Comparison of ENCODE assay signal across 15 cellular contexts in the genomic region with DNA sequence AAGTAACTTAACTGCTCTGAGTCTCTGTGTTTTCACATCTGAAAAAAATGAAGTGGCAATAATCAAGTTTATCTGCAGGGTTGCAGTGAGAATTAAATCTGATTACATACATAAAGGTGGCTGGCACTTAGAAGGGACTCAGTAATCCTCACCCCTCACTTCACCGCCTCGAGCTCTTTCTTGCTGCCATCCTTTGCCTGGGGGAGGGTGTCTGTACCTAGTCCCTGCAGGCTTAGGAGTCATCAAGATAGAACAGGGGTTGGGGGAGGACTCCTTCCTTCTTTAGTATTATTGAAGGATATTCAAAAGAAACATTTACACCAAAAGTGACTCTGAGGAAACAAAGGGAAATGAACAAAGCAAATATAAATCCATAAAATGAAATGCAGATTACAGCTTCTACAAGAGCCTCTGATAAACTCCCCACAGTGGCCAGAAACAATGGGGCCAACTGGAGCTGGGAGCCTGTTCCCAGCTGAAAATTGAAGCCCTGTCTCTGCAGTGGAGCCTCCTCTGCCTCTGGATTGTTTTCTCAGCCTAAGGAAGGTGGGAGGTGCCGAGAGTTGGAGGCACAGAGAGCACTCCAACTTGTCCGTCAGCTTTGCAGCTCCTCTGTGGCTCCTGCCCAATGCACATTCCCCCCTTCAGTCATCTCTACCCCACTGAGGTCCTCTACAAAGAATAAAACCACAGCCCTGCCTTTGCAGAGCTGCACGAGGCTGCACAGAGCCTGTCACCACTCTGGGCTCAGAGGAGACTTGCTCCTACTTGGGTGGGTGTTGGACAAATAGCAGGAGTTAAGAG. TPM values are rescaled to one million over a fixed set of nuclear protein-coding genes. Genes with fewer than 3 reads are reported as not detected.
DNase-seq lines count a peak whose midpoint lies in the region; ATAC-seq and TF ChIP-seq lines count a peak whose summit lies in the region.
"Had no signal": no experiment of that assay in that cellular context is flagged by ENCODE, and none has a peak within 500 bp of the region (broad histone marks: within the 10 kb centered on the region; RNA-seq: fewer than 3 reads in every experiment).

No MANE protein-coding gene starts in this region.

- no peaks in the 10 kb centered on the region for H3K79me2 ChIP-seq in PC-9 (ENCODE audit: low read depth)

- DNase-seq in activated CD8-positive, alpha-beta memory T cell treated with anti-CD3 and anti-CD28 coated beads, Interleukin-2, amount 10 ng/mL, durations not matched to agents 7 days and 5 days: peak; percentile 66
- no peak for DNase-seq in activated CD8-positive, alpha-beta memory T cell treated with anti-CD3 and anti-CD28 coated beads, Interleukin-2, amount 50 U/mL, for 4 hours
- DNase-seq in PC-9 (no peak), fibroblast of the aortic adventitia (ENCODE audit: low read depth) (no peak), NCI-H2196 treated with DMSO at 0.1 percent for 48 hours (lab: John Stamatoyannopoulos, UW; ENCODE audit: unreplicated experiment) (no peak)
- DNase-seq: activated CD8-positive, alpha-beta memory T cell treated with anti-CD3 and anti-CD28 coated beads for 24 hours; dermis blood vessel endothelial cell; DMS53; NCI-H1105 treated with DMSO at 0.1 percent for 48 hours; stimulated activated CD4-positive, alpha-beta T cell treated with anti-CD3 and anti-CD28 coated beads, Interleukin-12 subunit alpha, Interleukin-12 subunit beta, amount 100 ng/mL, for 4 hours had no signal

- no peak overlapping the region for H3K27ac ChIP-seq in PC-9
- H3K27ac ChIP-seq: neutrophil had no signal

- peaks cover 89% of the 10 kb centered on the region for H3K27me3 ChIP-seq in PC-9 (ENCODE audit: insufficient read depth, low read depth)
- H3K27me3 ChIP-seq: neutrophil had no signal

- peaks cover 17% of the 10 kb centered on the region for H3K27me3 Mint-ChIP-seq in activated CD8-positive, alpha-beta memory T cell treated with anti-CD3 and anti-CD28 coated beads, Interleukin-2, amount 10 ng/mL, durations not matched to agents 7 days and 5 days
- no peaks in the 10 kb centered on the region for H3K27me3 Mint-ChIP-seq in stimulated activated naive CD8-positive, alpha-beta T cell treated with anti-CD3 and anti-CD28 coated beads, Interleukin-15, Interleukin-2, amounts not matched to agents 100 ng/mL and 50 ng/mL, for 24 hours

- H3K9me3 Mint-ChIP-seq in activated CD8-positive, alpha-beta memory T cell treated with anti-CD3 and anti-CD28 coated beads, Interleukin-2, amount 10 ng/mL, durations not matched to agents 7 days and 5 days (ENCODE audit: low read depth): no peaks in the 10 kb centered on the region
- H3K9me3 Mint-ChIP-seq in stimulated activated naive CD8-positive, alpha-beta T cell treated with anti-CD3 and anti-CD28 coated beads, Interleukin-15, Interleukin-2, amounts not matched to agents 100 ng/mL and 50 ng/mL, for 24 hours: peaks cover 13% of the 10 kb centered on the region

- no peaks in the 10 kb centered on the region for H4K20me1 ChIP-seq in PC-9 (ENCODE audit: insufficient read depth)

- H3K4me3 Mint-ChIP-seq in activated CD8-positive, alpha-beta memory T cell treated with anti-CD3 and anti-CD28 coated beads, Interleukin-2, amount 10 ng/mL, durations not matched to agents 7 days and 5 days: peak overlapping the region; percentile 59
- peak overlapping the region; percentile 6 for H3K4me3 Mint-ChIP-seq in stimulated activated naive CD8-positive, alpha-beta T cell treated with anti-CD3 and anti-CD28 coated beads, Interleukin-15, Interleukin-2, amounts not matched to agents 100 ng/mL and 50 ng/mL, for 24 hours
- H3K4me3 Mint-ChIP-seq: activated naive CD8-positive, alpha-beta T cell had no signal

- no peak overlapping the region for H3K4me3 ChIP-seq in PC-9
- H3K4me3 ChIP-seq in fibroblast of the aortic adventitia (ENCODE audit: low read depth, low read length): peak overlapping the region; percentile 6

- H3K27ac Mint-ChIP-seq in activated CD8-positive, alpha-beta memory T cell treated with anti-CD3 and anti-CD28 coated beads, Interleukin-2, amount 10 ng/mL, durations not matched to agents 7 days and 5 days: peak overlapping the region; percentile 50
- no peak overlapping the region for H3K27ac Mint-ChIP-seq in stimulated activated naive CD8-positive, alpha-beta T cell treated with anti-CD3 and anti-CD28 coated beads, Interleukin-15, Interleukin-2, amounts not matched to agents 100 ng/mL and 50 ng/mL, for 24 hours
- H3K27ac Mint-ChIP-seq: activated naive CD8-positive, alpha-beta T cell had no signal

- TF ChIP-seq CTCF in PC-9 (conservative IDR thresholded peaks at IDR 0.05) (no peak), fibroblast of the aortic adventitia (IDR thresholded peaks at IDR 0.05; ENCODE audit: insufficient read depth, low read length) (no peak)

- no peaks in the 10 kb centered on the region for H3K36me3 ChIP-seq in PC-9 (ENCODE audit: low read depth)
- H3K36me3 ChIP-seq: neutrophil had no signal

- H3K9me3 ChIP-seq in PC-9 (ENCODE audit: insufficient read depth, low read depth): no peaks in the 10 kb centered on the region
- H3K9me3 ChIP-seq: neutrophil had no signal

- no peak overlapping the region for H2AFZ ChIP-seq in PC-9

- H3K36me3 Mint-ChIP-seq in activated CD8-positive, alpha-beta memory T cell treated with anti-CD3 and anti-CD28 coated beads, Interleukin-2, amount 10 ng/mL, durations not matched to agents 7 days and 5 days: peaks cover 3% of the 10 kb centered on the region
- H3K36me3 Mint-ChIP-seq in stimulated activated naive CD8-positive, alpha-beta T cell treated with anti-CD3 and anti-CD28 coated beads, Interleukin-15, Interleukin-2, amounts not matched to agents 100 ng/mL and 50 ng/mL, for 24 hours (ENCODE audit: low read depth): no peaks in the 10 kb centered on the region

- POLR2A ChIA-PET in PC-9 (lab: Charles Lee; ENCODE audit: unreplicated experiment): no interaction called here

- H3K9me2 ChIP-seq in PC-9 (ENCODE audit: insufficient read depth): no peaks in the 10 kb centered on the region

- ATAC-seq in activated CD8-positive, alpha-beta memory T cell treated with anti-CD3 and anti-CD28 coated beads, Interleukin-2, amount 10 ng/mL, durations not matched to agents 7 days and 5 days: peak; percentile 88
- ATAC-seq in HG03025 (IDR thresholded peaks at IDR 0.05; ENCODE audit: low FRiP score, unreplicated experiment) (no peak), GM21825 (IDR thresholded peaks at IDR 0.05; ENCODE audit: unreplicated experiment) (no peak)

- BruUV-seq in PC-9 (replicated peaks; lab: Mats Ljungman, UMichigan): no TSS peak

- no peaks in the 10 kb centered on the region for H3F3A ChIP-seq in PC-9 (ENCODE audit: insufficient read depth, low read depth)

- H3K4me1 ChIP-seq in PC-9 (replicated peaks; ENCODE audit: insufficient read depth): no peaks in the 10 kb centered on the region

- H3K4me1 Mint-ChIP-seq in activated CD8-positive, alpha-beta memory T cell treated with anti-CD3 and anti-CD28 coated beads, Interleukin-2, amount 10 ng/mL, durations not matched to agents 7 days and 5 days: peaks cover 12% of the 10 kb centered on the region
- peaks cover 21% of the 10 kb centered on the region for H3K4me1 Mint-ChIP-seq in stimulated activated naive CD8-positive, alpha-beta T cell treated with anti-CD3 and anti-CD28 coated beads, Interleukin-15, Interleukin-2, amounts not matched to agents 100 ng/mL and 50 ng/mL, for 24 hours (ENCODE audit: low read depth)

- peak overlapping the region; percentile 30 for H3K4me2 ChIP-seq in PC-9

- intact Hi-C loops in PC-9 (cut with micrococcal nuclease; ENCODE audit: unreplicated experiment): no loop called here

- CTCF ChIA-PET in activated CD8-positive, alpha-beta memory T cell treated with anti-CD3 and anti-CD28 coated beads, Interleukin-2, amount 10 ng/mL, durations not matched to agents 7 days and 5 days (lab: Charles Lee): no interaction called here
- CTCF ChIA-PET in PC-9 (lab: Charles Lee): no interaction called here

RNA-seq across cellular contexts. Expression of a gene that starts 41.8 kb away (rescaled TPM):
- 1 to 10 TPM; 3.8 to 4.7 TPM for total RNA-seq in activated CD8-positive, alpha-beta memory T cell treated with anti-CD3 and anti-CD28 coated beads, Interleukin-2, amount 10 ng/mL, durations not matched to agents 7 days and 5 days
- total RNA-seq in PC-9 (2021) (2.8 and 4.4 TPM in 2 replicates), fibroblast of the aortic adventitia (ENCODE audit: low replicate concordance) (1.3 TPM in 1 of 2 replicates, not detected in the other)
